17 cellular contexts compared by ENCODE assay signal in the genomic region with DNA sequence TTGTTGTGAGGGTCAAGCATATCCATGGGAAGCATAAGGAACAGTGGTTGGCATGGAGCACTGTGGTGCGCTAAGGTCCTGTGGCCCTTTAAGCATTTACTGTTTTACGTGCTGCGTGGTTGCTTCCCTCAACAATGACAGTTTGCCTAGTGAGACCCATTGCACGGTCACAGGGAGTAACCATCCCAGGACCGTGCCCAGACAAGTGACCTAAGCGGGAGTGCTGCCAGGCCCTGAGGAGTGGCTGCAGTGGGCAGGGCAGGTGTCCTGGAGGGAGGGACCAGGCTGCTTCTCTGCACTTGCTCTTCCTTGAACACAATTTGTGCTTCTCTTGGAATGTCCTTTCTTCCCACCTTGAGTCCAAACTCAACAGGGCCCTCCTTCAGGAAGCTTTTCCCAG.
DNase-seq lines count a peak whose midpoint lies in the region; ATAC-seq, FAIRE-seq and TF ChIP-seq lines count a peak whose summit lies in the region.
"Had no signal": no experiment of that assay in that cellular context is flagged by ENCODE, and none has a peak within 500 bp of the region (broad histone marks: within the 10 kb centered on the region; RNA-seq: fewer than 3 reads in every experiment).

No MANE protein-coding gene starts in this region.

- FAIRE-seq in GM12892 (lab: Jason Lieb, UNC): peak; percentile 14
- FAIRE-seq in small intestine (lab: Jason Lieb, UNC): no peak

- DNase-seq in GM12892 (ENCODE audit: insufficient read length): no peak
- DNase-seq in left colon: peak; percentile 86 to 91
- peak; percentile 80 for DNase-seq in small intestine
- DNase-seq in DMS79 (lab: John Stamatoyannopoulos, UW): no peak
- no peak for DNase-seq in GM03348 (ENCODE audit: low spot score)
- DNase-seq in NCI-H2227 treated with DMSO at 0.1 percent for 48 hours (lab: John Stamatoyannopoulos, UW): no peak
- DNase-seq: activated CD4-positive, alpha-beta memory T cell treated with anti-CD3 and anti-CD28 coated beads for 36 hours; activated T-cell treated with anti-CD3 and anti-CD28 coated beads, Interleukin-2, amount 50 U/mL, for 48 hours; brain microvascular endothelial cell; effector memory CD4-positive, alpha-beta T cell; EL; NCI-H2029; stimulated activated naive CD8-positive, alpha-beta T cell treated with anti-CD3 and anti-CD28 coated beads, Interleukin-15, Interleukin-2, amounts not matched to agents 100 U/mL and 50 U/mL, for 24 hours; WERI-Rb-1 had no signal

- H3K36me3 ChIP-seq in small intestine (ENCODE audit: control insufficient read depth in 2 of 2, insufficient read depth in 2 of 2, low read length in 2 of 2): peaks cover 0 to 4% of the 10 kb centered on the region in 2 donors
- H3K36me3 ChIP-seq: brain microvascular endothelial cell had no signal

- TF ChIP-seq POLR2A in GM12892 (IDR thresholded peaks at IDR 0.05; ENCODE audit: low read depth, low read length): no peak

- no peaks in the 10 kb centered on the region for H3K9me3 ChIP-seq in small intestine (ENCODE audit: control insufficient read depth, low read depth)

- no peaks in the 10 kb centered on the region for H3K27me3 ChIP-seq in small intestine (ENCODE audit: control insufficient read depth in 2 of 2, insufficient read depth in 2 of 2, low read length in 2 of 2)
- H3K27me3 ChIP-seq: brain microvascular endothelial cell had no signal

- intact Hi-C loops in left colon (cut with DNase I, micrococcal nuclease): no loop called here

- WGBS in small intestine, 3 donors: 47 to 83% (median 68%) methylated on average over 6 of the region's 6 CpGs

- H3K4me3 ChIP-seq in small intestine (ENCODE audit: low read depth in 1 of 2, low read length in 2 of 2): no peak overlapping the region
- H3K4me3 ChIP-seq: lung had no signal

- peaks cover 9 to 12% of the 10 kb centered on the region in 2 donors for H3K4me1 ChIP-seq in small intestine (ENCODE audit: control insufficient read depth in 2 of 2, insufficient read depth in 1 of 2, low read depth in 1 of 2, low read length in 1 of 2)

- peak; percentile 83 for ATAC-seq in left colon
- no peak for ATAC-seq in HG02852 (IDR thresholded peaks at IDR 0.05; ENCODE audit: unreplicated experiment)
- ATAC-seq: stimulated activated naive CD8-positive, alpha-beta T cell treated with anti-CD3 and anti-CD28 coated beads, Interleukin-15, Interleukin-2, amounts not matched to agents 100 U/mL and 50 U/mL, for 24 hours had no signal

- H3K27ac ChIP-seq in cingulate gyrus (ENCODE audit: low read depth, low read length): peak overlapping the region; percentile 84
- no peak overlapping the region for H3K27ac ChIP-seq in small intestine (ENCODE audit: low read depth in 1 of 2, low read length in 1 of 2)
- H3K27ac ChIP-seq: brain microvascular endothelial cell, WERI-Rb-1 had no signal

Comparison
In these comparisons a context has a peak if more than half of its experiments do, and no peak if none do; other contexts are left out.
1. DNase-seq: peak in left colon (2 of 2) and small intestine (single experiment); none in GM12892 (single experiment), DMS79 (single experiment), GM03348 (single experiment) and NCI-H2227 treated with DMSO at 0.1 percent for 48 hours (single experiment).